In genomic region chr14:104856157-104856868, GRCh38 we compare ENCODE assay signal across 22 cellular contexts. TPM values are rescaled to one million over a fixed set of nuclear protein-coding genes. Genes with fewer than 3 reads are reported as not detected.
DNase-seq lines count a peak whose midpoint lies in the region; ATAC-seq and TF ChIP-seq lines count a peak whose summit lies in the region.
"Had no signal": no experiment of that assay in that cellular context is flagged by ENCODE, and none has a peak within 500 bp of the region (broad histone marks: within the 10 kb centered on the region; RNA-seq: fewer than 3 reads in every experiment).

No MANE protein-coding gene starts in this region.

- H3F3A ChIP-seq in GM23338 (replicated peaks; ENCODE audit: low read depth): no peaks in the 10 kb centered on the region

- H3K9ac ChIP-seq in endodermal cell (ENCODE audit: extremely low read depth, low read length, poor library complexity, severe bottlenecking): no peak overlapping the region
- H3K9ac ChIP-seq: KMS-11 had no signal

- H4K20me1 ChIP-seq in GM23338 (replicated peaks; ENCODE audit: insufficient read depth): no peaks in the 10 kb centered on the region

- peaks cover 18% of the 10 kb centered on the region for H3K4me1 ChIP-seq in GM23338 (ENCODE audit: insufficient read depth)
- no peaks in the 10 kb centered on the region for H3K4me1 ChIP-seq in endodermal cell (ENCODE audit: control insufficient read depth, insufficient read depth, low read length)
- H3K4me1 ChIP-seq: foreskin keratinocyte had no signal

- peak; percentile 37 for ATAC-seq in GM23338
- no peak for ATAC-seq in HG03196 (IDR thresholded peaks at IDR 0.05; ENCODE audit: unreplicated experiment)
- ATAC-seq: activated T-helper 17 cell treated with anti-CD3 and anti-CD28 coated beads, Interleukin-2, amount 50 U/mL, for 72 hours; foreskin keratinocyte had no signal

- DNase-seq in AG20443 (ENCODE audit: low spot score) (peak; percentile 6), GM23338 (ENCODE audit: low spot score) (no peak), endodermal cell (peak; percentile 54), posterior vena cava (ENCODE audit: low spot score) (peak; percentile 74), NCI-H146 treated with DMSO at 0.1 percent for 48 hours (lab: John Stamatoyannopoulos, UW; ENCODE audit: unreplicated experiment) (no peak), glutamatergic neuron (no peak), mesothelial cell of epicardium (ENCODE audit: low spot score in 2 of 2, unreplicated experiment in 2 of 2) (no peak)
- DNase-seq: activated CD4-positive, alpha-beta T cell treated with anti-CD3 and anti-CD28 coated beads, Interleukin-2, amount 50 U/mL, for 1 hour; activated CD8-positive, alpha-beta memory T cell treated with anti-CD3 and anti-CD28 coated beads, Interleukin-2, amount 50 U/mL, for 4 hours; activated naive CD8-positive, alpha-beta T cell treated with anti-CD3 and anti-CD28 coated beads for 36 hours; cerebellar nuclear complex; foreskin keratinocyte; MV-4-11; NCI-H187 treated with DMSO at 0.1 percent for 48 hours; NCI-H774; SIG-M5; stimulated activated CD4-positive, alpha-beta T cell treated with anti-CD3 and anti-CD28 coated beads, Interleukin-12 subunit alpha, Interleukin-12 subunit beta, amount 100 ng/mL, for 4 hours had no signal

- H3K79me2 ChIP-seq in GM23338 (replicated peaks; ENCODE audit: insufficient read depth): no peaks in the 10 kb centered on the region

- no peaks in the 10 kb centered on the region for H3K9me3 ChIP-seq in endodermal cell (ENCODE audit: control insufficient read depth, low read length)

- no peaks in the 10 kb centered on the region; the same call in 1 of the 3 replicates for H3K9me3 Mint-ChIP-seq in GM23338
- H3K9me3 Mint-ChIP-seq in endodermal cell: no peaks in the 10 kb centered on the region
- H3K9me3 Mint-ChIP-seq in glutamatergic neuron (ENCODE audit: unreplicated experiment): peaks cover 4% of the 10 kb centered on the region
- no peaks in the 10 kb centered on the region for H3K9me3 Mint-ChIP-seq in mesothelial cell of epicardium
- H3K9me3 Mint-ChIP-seq: activated naive CD8-positive, alpha-beta T cell treated with anti-CD3 and anti-CD28 coated beads for 36 hours; activated T-helper 17 cell treated with anti-CD3 and anti-CD28 coated beads, Interleukin-2, amount 50 U/mL, for 72 hours; T-helper 1 cell treated with Interleukin-12 subunit alpha and Interleukin-12 subunit beta and Interleukin-4 antibody, amounts not matched to agents 30 μg/mL and 1 μg/mL, for 36 hours had no signal

- H3K27me3 Mint-ChIP-seq in GM23338 (ENCODE audit: insufficient read depth, low read depth, poor library complexity) (peaks cover 18% of the 10 kb centered on the region), endodermal cell (ENCODE audit: insufficient read depth) (peaks cover 21% of the 10 kb centered on the region), glutamatergic neuron (ENCODE audit: unreplicated experiment) (peaks cover 1% of the 10 kb centered on the region), mesothelial cell of epicardium (ENCODE audit: low read depth) (peaks cover 22% of the 10 kb centered on the region)

- no peak overlapping the region for H3K27ac Mint-ChIP-seq in GM23338
- H3K27ac Mint-ChIP-seq in endodermal cell: no peak overlapping the region
- no peak overlapping the region for H3K27ac Mint-ChIP-seq in glutamatergic neuron (ENCODE audit: unreplicated experiment)
- H3K27ac Mint-ChIP-seq in mesothelial cell of epicardium: no peak overlapping the region
- H3K27ac Mint-ChIP-seq: activated naive CD8-positive, alpha-beta T cell treated with anti-CD3 and anti-CD28 coated beads for 36 hours; activated T-helper 17 cell treated with anti-CD3 and anti-CD28 coated beads, Interleukin-2, amount 50 U/mL, for 72 hours; T-helper 1 cell treated with Interleukin-12 subunit alpha and Interleukin-12 subunit beta and Interleukin-4 antibody, amounts not matched to agents 30 μg/mL and 1 μg/mL, for 36 hours had no signal

- H3K4me1 Mint-ChIP-seq in GM23338 (peaks cover 14% of the 10 kb centered on the region), endodermal cell (peaks cover 7% of the 10 kb centered on the region), glutamatergic neuron (ENCODE audit: low read depth, unreplicated experiment) (no peaks in the 10 kb centered on the region), mesothelial cell of epicardium (no peaks in the 10 kb centered on the region)
- H3K4me1 Mint-ChIP-seq: activated naive CD8-positive, alpha-beta T cell treated with anti-CD3 and anti-CD28 coated beads for 36 hours; activated T-helper 17 cell treated with anti-CD3 and anti-CD28 coated beads, Interleukin-2, amount 50 U/mL, for 72 hours had no signal

- no peaks in the 10 kb centered on the region for H3K9me2 ChIP-seq in GM23338 (ENCODE audit: insufficient read depth)

- H3K4me3 ChIP-seq in GM23338 (no peak overlapping the region), endodermal cell (ENCODE audit: low read length) (no peak overlapping the region)
- H3K4me3 ChIP-seq: hepatocyte had no signal

- H3K36me3 Mint-ChIP-seq in GM23338 (ENCODE audit: low read depth): peaks cover 5% of the 10 kb centered on the region; the same call in 1 of the 3 replicates
- H3K36me3 Mint-ChIP-seq in endodermal cell (ENCODE audit: low read depth): no peaks in the 10 kb centered on the region
- H3K36me3 Mint-ChIP-seq in glutamatergic neuron (ENCODE audit: unreplicated experiment): no peaks in the 10 kb centered on the region
- H3K36me3 Mint-ChIP-seq in mesothelial cell of epicardium: no peaks in the 10 kb centered on the region
- H3K36me3 Mint-ChIP-seq: activated naive CD8-positive, alpha-beta T cell treated with anti-CD3 and anti-CD28 coated beads for 36 hours had no signal

- WGBS in endodermal cell (ENCODE audit: insufficient coverage in 1 of 2, insufficient read length in 1 of 2), 2 experiments: 83 to 88% methylated on average over 12 to 20 of the region's 21 CpGs

- H3K36me3 ChIP-seq in GM23338 (ENCODE audit: insufficient read depth): no peaks in the 10 kb centered on the region
- H3K36me3 ChIP-seq in endodermal cell (ENCODE audit: control insufficient read depth, insufficient read depth, low read length): no peaks in the 10 kb centered on the region

- no peak overlapping the region for H2AFZ ChIP-seq in GM23338
- H2AFZ ChIP-seq: hepatocyte had no signal

- no peak overlapping the region for H3K4me2 ChIP-seq in GM23338
- H3K4me2 ChIP-seq: hepatocyte, KMS-11 had no signal

- H3K27me3 ChIP-seq in GM23338 (ENCODE audit: insufficient read depth): 0 out of 2 replicates have a peak, but pooled peaks cover 5% of the 10 kb centered on the region
- H3K27me3 ChIP-seq in endodermal cell (ENCODE audit: control insufficient read depth, insufficient read depth, low read length, poor library complexity, severe bottlenecking): no peaks in the 10 kb centered on the region
- H3K27me3 ChIP-seq: foreskin keratinocyte, hepatocyte had no signal

- intact Hi-C loops in posterior vena cava (cut with DNase I): no loop called here

- TF ChIP-seq CTCF in GM23338 (conservative IDR thresholded peaks at IDR 0.05; ENCODE audit: low read depth in 2 of 2) (no peak), endodermal cell (conservative IDR thresholded peaks at IDR 0.05) (no peak), glutamatergic neuron (IDR thresholded peaks at IDR 0.05; ENCODE audit: partially characterized antibody, unreplicated experiment) (no peak), mesothelial cell of epicardium (IDR thresholded peaks at IDR 0.05; ENCODE audit: unreplicated experiment) (no peak)

- no peak overlapping the region for H3K4me3 Mint-ChIP-seq in GM23338
- H3K4me3 Mint-ChIP-seq in endodermal cell: no peak overlapping the region
- no peak overlapping the region for H3K4me3 Mint-ChIP-seq in glutamatergic neuron (ENCODE audit: unreplicated experiment)
- no peak overlapping the region for H3K4me3 Mint-ChIP-seq in mesothelial cell of epicardium
- H3K4me3 Mint-ChIP-seq: activated naive CD8-positive, alpha-beta T cell treated with anti-CD3 and anti-CD28 coated beads for 36 hours; activated T-helper 17 cell treated with anti-CD3 and anti-CD28 coated beads, Interleukin-2, amount 50 U/mL, for 72 hours; T-helper 1 cell treated with Interleukin-12 subunit alpha and Interleukin-12 subunit beta and Interleukin-4 antibody, amounts not matched to agents 30 μg/mL and 1 μg/mL, for 36 hours had no signal

- no peak overlapping the region for H3K27ac ChIP-seq in GM23338 (ENCODE audit: low read depth)
- H3K27ac ChIP-seq in endodermal cell (ENCODE audit: low read depth, low read length): no peak overlapping the region
- H3K27ac ChIP-seq: foreskin keratinocyte, hepatocyte, KMS-11 had no signal

TF ChIP-seq in GM23338, 12 proteins besides CTCF, POLR2A, EP300 and RAD21:
- 0 out of 2 replicates have a peak, but pooled peaks have one; percentile 14 for TF ChIP-seq POLR2AphosphoS5 (IDR thresholded peaks at IDR 0.05; ENCODE audit: low read depth)
- TF ChIP-seq ETS1 (IDR thresholded peaks at IDR 0.05): no peak

RNA-seq across cellular contexts. Expression of gene CEP170B, which starts 8.8 kb away (rescaled TPM):
- 31.3 and 37.1 TPM in 2 replicates for total RNA-seq in GM23338 (2014; rRNA removed; shearing (Covaris generic))
- polyA plus RNA-seq in GM23338 (2016; fragmentation: Nextera tagmentation; extraction: Ambion mirVana): 4.6 and 5.3 TPM in 2 replicates
- total RNA-seq in endodermal cell: 10 to 100 TPM; 38.9 to 43.1 TPM
- polyA plus RNA-seq in endodermal cell (2013, experiment 1 of 2): 13.9 TPM
- 15.1 TPM for polyA plus RNA-seq in endodermal cell (2013, experiment 2 of 2)
- 10 to 100 TPM; 26.8 to 47.0 TPM for total RNA-seq in posterior vena cava
- total RNA-seq in glutamatergic neuron (ENCODE audit: unreplicated experiment): 80.4 TPM
- total RNA-seq in mesothelial cell of epicardium: 28.3 to 29.2 TPM (median 28.4 TPM) in 3 replicates

RNA-seq across cellular contexts. Expression of gene ZBTB42, which starts 55.4 kb away (rescaled TPM):
- total RNA-seq in GM23338 (2014; rRNA removed; shearing (Covaris generic)): 4.4 and 7.5 TPM in 2 replicates
- 0.66 and 0.70 TPM in 2 replicates for polyA plus RNA-seq in GM23338 (2016; fragmentation: Nextera tagmentation; extraction: Ambion mirVana)
- total RNA-seq in endodermal cell (1 to 10 TPM; 7.7 to 8.4 TPM), posterior vena cava (1 to 10 TPM; 3.3 to 3.8 TPM), glutamatergic neuron (ENCODE audit: unreplicated experiment) (6.0 TPM), mesothelial cell of epicardium (5.8 to 6.7 TPM (median 6.2 TPM) in 3 replicates)
- polyA plus RNA-seq in endodermal cell (2013, experiment 1 of 2): 2.4 TPM
- polyA plus RNA-seq in endodermal cell (2013, experiment 2 of 2): 2.6 TPM

Comparison
In these comparisons a context has a peak if more than half of its experiments do, and no peak if none do; other contexts are left out.
1. DNase-seq: peak in AG20443 (single experiment), endodermal cell (single experiment) and posterior vena cava (single experiment); none in GM23338 (single experiment), NCI-H146 treated with DMSO at 0.1 percent for 48 hours (single experiment), glutamatergic neuron (single experiment) and mesothelial cell of epicardium (0 of 2).